Comparison of ENCODE assay signal across 1 cellular context in the genomic region with DNA sequence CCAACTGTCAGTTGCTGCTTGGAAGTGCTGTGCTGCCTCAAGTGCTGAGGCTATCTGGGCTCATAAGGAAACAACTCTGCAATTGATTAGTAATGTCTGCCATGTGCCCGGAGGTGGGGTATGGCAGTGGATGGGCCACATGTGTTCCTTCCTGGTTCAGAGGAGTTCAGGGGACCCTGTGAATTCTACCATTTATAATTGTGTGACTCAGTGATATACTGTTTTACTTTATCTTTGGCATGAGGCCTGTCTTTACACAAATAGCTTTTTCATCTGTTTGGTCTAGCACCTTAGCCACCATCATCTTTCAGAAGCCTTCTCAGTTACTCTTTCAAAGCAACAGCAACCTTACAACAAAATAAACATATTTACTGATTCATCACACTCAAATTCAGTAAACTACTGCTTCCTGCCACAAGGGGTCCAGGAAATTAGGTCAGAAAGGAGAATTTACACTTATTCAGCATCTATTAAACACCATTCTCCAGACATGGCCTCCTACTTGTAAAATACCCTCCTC.
TF ChIP-seq lines count a peak whose summit lies in the region.

No MANE protein-coding gene starts in this region.

TF ChIP-seq in GM12878, 131 proteins besides CTCF, POLR2A, EP300 and RAD21:
- peak in 1 of 2 experiments; percentile 57; a peak in 1 of 4 replicates for TF ChIP-seq SRF (IDR thresholded peaks at IDR 0.05; ENCODE audit: low read depth in 2 of 2, low read length in 2 of 2)
- peak; percentile 35 for TF ChIP-seq NR2C2 (IDR thresholded peaks at IDR 0.05; ENCODE audit: borderline replicate concordance, control insufficient read depth, insufficient read length, low read depth)
- TF ChIP-seq, protein P1, sequence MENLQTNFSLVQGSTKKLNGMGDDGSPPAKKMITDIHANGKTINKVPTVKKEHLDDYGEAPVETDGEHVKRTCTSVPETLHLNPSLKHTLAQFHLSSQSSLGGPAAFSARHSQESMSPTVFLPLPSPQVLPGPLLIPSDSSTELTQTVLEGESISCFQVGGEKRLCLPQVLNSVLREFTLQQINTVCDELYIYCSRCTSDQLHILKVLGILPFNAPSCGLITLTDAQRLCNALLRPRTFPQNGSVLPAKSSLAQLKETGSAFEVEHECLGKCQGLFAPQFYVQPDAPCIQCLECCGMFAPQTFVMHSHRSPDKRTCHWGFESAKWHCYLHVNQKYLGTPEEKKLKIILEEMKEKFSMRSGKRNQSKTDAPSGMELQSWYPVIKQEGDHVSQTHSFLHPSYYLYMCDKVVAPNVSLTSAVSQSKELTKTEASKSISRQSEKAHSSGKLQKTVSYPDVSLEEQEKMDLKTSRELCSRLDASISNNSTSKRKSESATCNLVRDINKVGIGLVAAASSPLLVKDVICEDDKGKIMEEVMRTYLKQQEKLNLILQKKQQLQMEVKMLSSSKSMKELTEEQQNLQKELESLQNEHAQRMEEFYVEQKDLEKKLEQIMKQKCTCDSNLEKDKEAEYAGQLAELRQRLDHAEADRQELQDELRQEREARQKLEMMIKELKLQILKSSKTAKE (IDR thresholded peaks at IDR 0.05; ENCODE audit: low read depth, poor library complexity, severe bottlenecking), result no peak
- TF ChIP-seq MLLT1 (IDR thresholded peaks at IDR 0.05), result peak; percentile 96
